1 cellular context compared by ENCODE assay signal in the genomic region with DNA sequence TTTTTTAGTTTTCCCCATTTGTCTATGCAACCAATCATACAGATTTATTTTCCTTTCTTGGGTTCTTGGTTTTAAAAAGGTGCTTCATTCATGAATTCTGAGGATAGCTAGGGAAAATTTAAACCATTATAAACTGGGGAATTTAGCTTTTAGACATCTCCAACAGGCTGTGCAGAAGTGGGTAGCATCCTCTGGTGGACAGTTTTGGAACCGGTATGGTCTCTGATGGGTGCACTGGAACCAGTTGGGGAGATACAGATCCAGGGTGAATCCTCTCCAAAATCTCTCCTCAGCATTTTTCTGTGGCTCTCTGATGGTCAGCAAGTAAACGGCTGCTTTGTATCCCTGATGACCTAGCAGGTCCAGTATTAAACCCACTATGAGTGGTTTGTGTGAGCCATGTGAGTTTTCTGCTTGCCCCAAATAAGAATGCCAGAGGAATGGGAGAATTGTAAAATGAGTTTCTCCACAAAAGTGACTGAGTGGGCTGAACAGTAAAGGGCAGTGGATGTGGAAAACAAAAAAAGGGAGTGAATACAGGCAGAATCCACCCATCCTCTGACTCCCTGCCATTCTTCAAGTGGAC.
TF ChIP-seq lines count a peak whose summit lies in the region.

No MANE protein-coding gene starts in this region.

TF ChIP-seq in endothelial cell of umbilical vein, 7 proteins besides CTCF, POLR2A, EP300 and RAD21:
- TF ChIP-seq JUN (IDR thresholded peaks at IDR 0.05; ENCODE audit: borderline replicate concordance, insufficient read depth, insufficient read length, low read depth) (no peak), GATA2 (IDR thresholded peaks at IDR 0.05; ENCODE audit: insufficient read depth, insufficient read length, low read depth, low read length) (no peak), POLR2AphosphoS5 (IDR thresholded peaks at IDR 0.05; ENCODE audit: insufficient read depth, low read depth, low read length) (no peak), FOS (IDR thresholded peaks at IDR 0.05; ENCODE audit: borderline replicate concordance, insufficient read depth, low read length) (no peak), MAX (IDR thresholded peaks at IDR 0.05; ENCODE audit: insufficient read depth, insufficient read length) (no peak), MYC (IDR thresholded peaks at IDR 0.05; ENCODE audit: low read depth, low read length) (no peak), EZH2 (IDR thresholded peaks at IDR 0.05; ENCODE audit: borderline replicate concordance, low read depth, low read length, severe bottlenecking) (no peak)
